Comparison of ENCODE assay signal across 1 cellular context in the genomic region with DNA sequence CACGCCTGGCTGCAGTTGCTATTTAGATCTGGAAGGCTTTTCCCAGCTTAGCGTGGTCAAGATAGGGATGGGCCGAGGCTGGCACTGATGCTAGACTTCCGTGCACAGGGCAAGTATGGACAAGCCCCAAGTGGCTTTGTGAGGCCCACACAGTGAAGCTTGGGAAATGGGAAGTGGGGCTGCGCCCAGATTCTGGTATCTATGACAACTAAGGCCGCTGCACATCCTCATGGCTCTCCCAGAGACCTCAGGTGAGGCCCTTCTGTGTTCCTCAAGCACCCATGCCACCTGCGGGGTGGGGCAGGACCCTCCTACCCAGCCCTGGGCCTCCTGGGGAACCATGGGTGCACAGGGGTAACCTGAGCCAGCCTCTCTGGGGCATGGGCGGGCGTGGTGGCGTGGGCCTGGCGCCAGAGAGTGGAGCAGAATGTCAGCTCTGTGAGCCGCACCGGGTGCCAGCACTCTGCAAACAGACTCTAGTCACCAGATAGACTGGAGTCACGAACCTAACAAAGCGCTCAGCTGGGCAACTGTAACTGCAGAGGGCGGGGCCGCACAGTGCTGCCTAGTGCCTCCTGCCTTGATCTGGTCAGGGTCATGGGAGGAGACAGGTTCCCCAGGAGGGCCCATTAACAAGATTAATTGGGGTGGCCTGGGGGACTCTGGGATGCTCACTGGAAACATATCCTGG.
TF ChIP-seq lines count a peak whose summit lies in the region.

No MANE protein-coding gene starts in this region.

TF ChIP-seq in HEK293, 187 proteins besides CTCF, POLR2A, EP300 and RAD21 (continued from another document and continues in another):
- no peak for TF ChIP-seq ZNF571 (tag by site-specific recombination; IDR thresholded peaks at IDR 0.05)
- no peak for TF ChIP-seq ZBTB21 (tag by site-specific recombination; IDR thresholded peaks at IDR 0.05)
- TF ChIP-seq, protein P1, sequence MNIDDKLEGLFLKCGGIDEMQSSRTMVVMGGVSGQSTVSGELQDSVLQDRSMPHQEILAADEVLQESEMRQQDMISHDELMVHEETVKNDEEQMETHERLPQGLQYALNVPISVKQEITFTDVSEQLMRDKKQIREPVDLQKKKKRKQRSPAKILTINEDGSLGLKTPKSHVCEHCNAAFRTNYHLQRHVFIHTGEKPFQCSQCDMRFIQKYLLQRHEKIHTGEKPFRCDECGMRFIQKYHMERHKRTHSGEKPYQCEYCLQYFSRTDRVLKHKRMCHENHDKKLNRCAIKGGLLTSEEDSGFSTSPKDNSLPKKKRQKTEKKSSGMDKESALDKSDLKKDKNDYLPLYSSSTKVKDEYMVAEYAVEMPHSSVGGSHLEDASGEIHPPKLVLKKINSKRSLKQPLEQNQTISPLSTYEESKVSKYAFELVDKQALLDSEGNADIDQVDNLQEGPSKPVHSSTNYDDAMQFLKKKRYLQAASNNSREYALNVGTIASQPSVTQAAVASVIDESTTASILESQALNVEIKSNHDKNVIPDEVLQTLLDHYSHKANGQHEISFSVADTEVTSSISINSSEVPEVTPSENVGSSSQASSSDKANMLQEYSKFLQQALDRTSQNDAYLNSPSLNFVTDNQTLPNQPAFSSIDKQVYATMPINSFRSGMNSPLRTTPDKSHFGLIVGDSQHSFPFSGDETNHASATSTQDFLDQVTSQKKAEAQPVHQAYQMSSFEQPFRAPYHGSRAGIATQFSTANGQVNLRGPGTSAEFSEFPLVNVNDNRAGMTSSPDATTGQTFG (tag by site-specific recombination; IDR thresholded peaks at IDR 0.05; ENCODE audit: borderline replicate concordance): no peak
- peak; percentile 81 for TF ChIP-seq ZNF600 (tag by site-specific recombination; IDR thresholded peaks at IDR 0.05)
- TF ChIP-seq ZNF292 (tag by site-specific recombination; IDR thresholded peaks at IDR 0.05; ENCODE audit: borderline replicate concordance, low read depth): no peak
- TF ChIP-seq ZNF114 (tag by site-specific recombination; IDR thresholded peaks at IDR 0.05): no peak
- no peak for TF ChIP-seq ZFP3 (tag by site-specific recombination; IDR thresholded peaks at IDR 0.05; ENCODE audit: low read depth)
- no peak for TF ChIP-seq ZNF544 (tag by site-specific recombination; IDR thresholded peaks at IDR 0.05)
- TF ChIP-seq ZNF132 (tag by site-specific recombination; IDR thresholded peaks at IDR 0.05; ENCODE audit: borderline replicate concordance): no peak
- TF ChIP-seq YY2 (tag by site-specific recombination; IDR thresholded peaks at IDR 0.05): no peak
- no peak for TF ChIP-seq ZNF521 (tag by site-specific recombination; IDR thresholded peaks at IDR 0.05)
- TF ChIP-seq ZNF777 (tag by site-specific recombination; IDR thresholded peaks at IDR 0.05; ENCODE audit: borderline replicate concordance): no peak
- no peak for TF ChIP-seq OVOL3 (tag by site-specific recombination; IDR thresholded peaks at IDR 0.05)
- TF ChIP-seq, protein P2, sequence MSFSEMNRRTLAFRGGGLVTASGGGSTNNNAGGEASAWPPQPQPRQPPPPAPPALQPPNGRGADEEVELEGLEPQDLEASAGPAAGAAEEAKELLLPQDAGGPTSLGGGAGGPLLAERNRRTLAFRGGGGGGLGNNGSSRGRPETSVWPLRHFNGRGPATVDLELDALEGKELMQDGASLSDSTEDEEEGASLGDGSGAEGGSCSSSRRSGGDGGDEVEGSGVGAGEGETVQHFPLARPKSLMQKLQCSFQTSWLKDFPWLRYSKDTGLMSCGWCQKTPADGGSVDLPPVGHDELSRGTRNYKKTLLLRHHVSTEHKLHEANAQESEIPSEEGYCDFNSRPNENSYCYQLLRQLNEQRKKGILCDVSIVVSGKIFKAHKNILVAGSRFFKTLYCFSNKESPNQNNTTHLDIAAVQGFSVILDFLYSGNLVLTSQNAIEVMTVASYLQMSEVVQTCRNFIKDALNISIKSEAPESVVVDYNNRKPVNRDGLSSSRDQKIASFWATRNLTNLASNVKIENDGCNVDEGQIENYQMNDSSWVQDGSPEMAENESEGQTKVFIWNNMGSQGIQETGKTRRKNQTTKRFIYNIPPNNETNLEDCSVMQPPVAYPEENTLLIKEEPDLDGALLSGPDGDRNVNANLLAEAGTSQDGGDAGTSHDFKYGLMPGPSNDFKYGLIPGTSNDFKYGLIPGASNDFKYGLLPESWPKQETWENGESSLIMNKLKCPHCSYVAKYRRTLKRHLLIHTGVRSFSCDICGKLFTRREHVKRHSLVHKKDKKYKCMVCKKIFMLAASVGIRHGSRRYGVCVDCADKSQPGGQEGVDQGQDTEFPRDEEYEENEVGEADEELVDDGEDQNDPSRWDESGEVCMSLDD (tag by site-specific recombination; IDR thresholded peaks at IDR 0.05): no peak
- TF ChIP-seq, protein P3, sequence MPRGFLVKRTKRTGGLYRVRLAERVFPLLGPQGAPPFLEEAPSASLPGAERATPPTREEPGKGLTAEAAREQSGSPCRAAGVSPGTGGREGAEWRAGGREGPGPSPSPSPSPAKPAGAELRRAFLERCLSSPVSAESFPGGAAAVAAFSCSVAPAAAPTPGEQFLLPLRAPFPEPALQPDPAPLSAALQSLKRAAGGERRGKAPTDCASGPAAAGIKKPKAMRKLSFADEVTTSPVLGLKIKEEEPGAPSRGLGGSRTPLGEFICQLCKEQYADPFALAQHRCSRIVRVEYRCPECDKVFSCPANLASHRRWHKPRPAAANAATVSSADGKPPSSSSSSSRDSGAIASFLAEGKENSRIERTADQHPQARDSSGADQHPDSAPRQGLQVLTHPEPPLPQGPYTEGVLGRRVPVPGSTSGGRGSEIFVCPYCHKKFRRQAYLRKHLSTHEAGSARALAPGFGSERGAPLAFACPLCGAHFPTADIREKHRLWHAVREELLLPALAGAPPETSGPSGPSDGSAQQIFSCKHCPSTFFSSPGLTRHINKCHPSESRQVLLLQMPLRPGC (tag by site-specific recombination; IDR thresholded peaks at IDR 0.05): no peak
- no peak for TF ChIP-seq WT1 (tag by site-specific recombination; IDR thresholded peaks at IDR 0.05)
- TF ChIP-seq ZNF19 (tag by site-specific recombination; IDR thresholded peaks at IDR 0.05; ENCODE audit: low read depth): no peak
- TF ChIP-seq GFI1B (tag by site-specific recombination; IDR thresholded peaks at IDR 0.05): no peak
- TF ChIP-seq ZNF354C (tag by site-specific recombination; IDR thresholded peaks at IDR 0.05; ENCODE audit: borderline replicate concordance, low read depth): no peak
- 0 out of 2 replicates have a peak, but pooled peaks have one; percentile 8 for TF ChIP-seq ZNF335 (tag by site-specific recombination; conservative IDR thresholded peaks at IDR 0.05)
- TF ChIP-seq ZNF157 (tag by site-specific recombination; IDR thresholded peaks at IDR 0.05): no peak
- no peak for TF ChIP-seq ZNF747 (tag by site-specific recombination; IDR thresholded peaks at IDR 0.05)
- TF ChIP-seq ZNF776 (tag by site-specific recombination; IDR thresholded peaks at IDR 0.05; ENCODE audit: borderline replicate concordance): no peak
- TF ChIP-seq, protein P4, sequence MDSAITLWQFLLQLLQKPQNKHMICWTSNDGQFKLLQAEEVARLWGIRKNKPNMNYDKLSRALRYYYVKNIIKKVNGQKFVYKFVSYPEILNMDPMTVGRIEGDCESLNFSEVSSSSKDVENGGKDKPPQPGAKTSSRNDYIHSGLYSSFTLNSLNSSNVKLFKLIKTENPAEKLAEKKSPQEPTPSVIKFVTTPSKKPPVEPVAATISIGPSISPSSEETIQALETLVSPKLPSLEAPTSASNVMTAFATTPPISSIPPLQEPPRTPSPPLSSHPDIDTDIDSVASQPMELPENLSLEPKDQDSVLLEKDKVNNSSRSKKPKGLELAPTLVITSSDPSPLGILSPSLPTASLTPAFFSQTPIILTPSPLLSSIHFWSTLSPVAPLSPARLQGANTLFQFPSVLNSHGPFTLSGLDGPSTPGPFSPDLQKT (IDR thresholded peaks at IDR 0.05; ENCODE audit: borderline replicate concordance, low read depth, low read length): no peak
- no peak for TF ChIP-seq ZXDB (tag by site-specific recombination; IDR thresholded peaks at IDR 0.05)
- no peak for TF ChIP-seq ZNF391 (tag by site-specific recombination; IDR thresholded peaks at IDR 0.05; ENCODE audit: borderline replicate concordance, low read depth)
- no peak for TF ChIP-seq SALL2 (tag by site-specific recombination; IDR thresholded peaks at IDR 0.05; ENCODE audit: borderline replicate concordance)
- TF ChIP-seq ZNF311 (tag by site-specific recombination; IDR thresholded peaks at IDR 0.05; ENCODE audit: borderline replicate concordance): no peak
- TF ChIP-seq, protein P5, sequence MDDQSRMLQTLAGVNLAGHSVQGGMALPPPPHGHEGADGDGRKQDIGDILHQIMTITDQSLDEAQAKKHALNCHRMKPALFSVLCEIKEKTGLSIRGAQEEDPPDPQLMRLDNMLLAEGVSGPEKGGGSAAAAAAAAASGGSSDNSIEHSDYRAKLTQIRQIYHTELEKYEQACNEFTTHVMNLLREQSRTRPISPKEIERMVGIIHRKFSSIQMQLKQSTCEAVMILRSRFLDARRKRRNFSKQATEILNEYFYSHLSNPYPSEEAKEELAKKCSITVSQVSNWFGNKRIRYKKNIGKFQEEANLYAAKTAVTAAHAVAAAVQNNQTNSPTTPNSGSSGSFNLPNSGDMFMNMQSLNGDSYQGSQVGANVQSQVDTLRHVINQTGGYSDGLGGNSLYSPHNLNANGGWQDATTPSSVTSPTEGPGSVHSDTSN (CRISPR knock-in tag; IDR thresholded peaks at IDR 0.05): no peak
- no peak for TF ChIP-seq ZNF155 (tag by site-specific recombination; IDR thresholded peaks at IDR 0.05)
- TF ChIP-seq ZNF768 (tag by site-specific recombination; IDR thresholded peaks at IDR 0.05): no peak
- TF ChIP-seq, protein P6, sequence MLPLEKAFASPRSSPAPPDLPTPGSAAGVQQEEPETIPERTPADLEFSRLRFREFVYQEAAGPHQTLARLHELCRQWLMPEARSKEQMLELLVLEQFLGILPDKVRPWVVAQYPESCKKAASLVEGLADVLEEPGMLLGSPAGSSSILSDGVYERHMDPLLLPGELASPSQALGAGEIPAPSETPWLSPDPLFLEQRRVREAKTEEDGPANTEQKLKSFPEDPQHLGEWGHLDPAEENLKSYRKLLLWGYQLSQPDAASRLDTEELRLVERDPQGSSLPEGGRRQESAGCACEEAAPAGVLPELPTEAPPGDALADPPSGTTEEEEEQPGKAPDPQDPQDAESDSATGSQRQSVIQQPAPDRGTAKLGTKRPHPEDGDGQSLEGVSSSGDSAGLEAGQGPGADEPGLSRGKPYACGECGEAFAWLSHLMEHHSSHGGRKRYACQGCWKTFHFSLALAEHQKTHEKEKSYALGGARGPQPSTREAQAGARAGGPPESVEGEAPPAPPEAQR (tag by site-specific recombination; IDR thresholded peaks at IDR 0.05): no peak
- peak; percentile 72 for TF ChIP-seq GLIS2 (tag by site-specific recombination; IDR thresholded peaks at IDR 0.05)
- no peak for TF ChIP-seq ZNF433 (tag by site-specific recombination; IDR thresholded peaks at IDR 0.05; ENCODE audit: low read depth)
- TF ChIP-seq ZNF830 (tag by site-specific recombination; IDR thresholded peaks at IDR 0.05; ENCODE audit: low read depth): no peak
- no peak for TF ChIP-seq ZNF529 (tag by site-specific recombination; IDR thresholded peaks at IDR 0.05; ENCODE audit: insufficient replicate concordance)
- TF ChIP-seq YY1 (tag by site-specific recombination; IDR thresholded peaks at IDR 0.05): 0 out of 2 replicates have a peak, but pooled peaks have one; percentile 18
- TF ChIP-seq KLF16 (tag by site-specific recombination; IDR thresholded peaks at IDR 0.05): peak; percentile 55; the same call in 1 of the 2 replicates
- no peak for TF ChIP-seq HOXD13 (CRISPR knock-in tag; IDR thresholded peaks at IDR 0.05; ENCODE audit: borderline replicate concordance)
- no peak for TF ChIP-seq HOXA7 (CRISPR knock-in tag; IDR thresholded peaks at IDR 0.05; ENCODE audit: borderline replicate concordance)
- no peak for TF ChIP-seq ZNF274 (IDR thresholded peaks at IDR 0.05; ENCODE audit: low read length)
- TF ChIP-seq ZNF274 (tag by site-specific recombination; IDR thresholded peaks at IDR 0.05; ENCODE audit: borderline replicate concordance): no peak
- TF ChIP-seq ZNF530 (tag by site-specific recombination; IDR thresholded peaks at IDR 0.05; ENCODE audit: low read depth): no peak
- TF ChIP-seq ZBTB17 (tag by site-specific recombination; IDR thresholded peaks at IDR 0.05): peak; percentile 84
- TF ChIP-seq, protein P7, sequence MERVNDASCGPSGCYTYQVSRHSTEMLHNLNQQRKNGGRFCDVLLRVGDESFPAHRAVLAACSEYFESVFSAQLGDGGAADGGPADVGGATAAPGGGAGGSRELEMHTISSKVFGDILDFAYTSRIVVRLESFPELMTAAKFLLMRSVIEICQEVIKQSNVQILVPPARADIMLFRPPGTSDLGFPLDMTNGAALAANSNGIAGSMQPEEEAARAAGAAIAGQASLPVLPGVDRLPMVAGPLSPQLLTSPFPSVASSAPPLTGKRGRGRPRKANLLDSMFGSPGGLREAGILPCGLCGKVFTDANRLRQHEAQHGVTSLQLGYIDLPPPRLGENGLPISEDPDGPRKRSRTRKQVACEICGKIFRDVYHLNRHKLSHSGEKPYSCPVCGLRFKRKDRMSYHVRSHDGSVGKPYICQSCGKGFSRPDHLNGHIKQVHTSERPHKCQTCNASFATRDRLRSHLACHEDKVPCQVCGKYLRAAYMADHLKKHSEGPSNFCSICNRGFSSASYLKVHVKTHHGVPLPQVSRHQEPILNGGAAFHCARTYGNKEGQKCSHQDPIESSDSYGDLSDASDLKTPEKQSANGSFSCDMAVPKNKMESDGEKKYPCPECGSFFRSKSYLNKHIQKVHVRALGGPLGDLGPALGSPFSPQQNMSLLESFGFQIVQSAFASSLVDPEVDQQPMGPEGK (tag by site-specific recombination; IDR thresholded peaks at IDR 0.05): peak; percentile 65
- no peak for TF ChIP-seq ZSCAN16 (tag by site-specific recombination; IDR thresholded peaks at IDR 0.05)
- TF ChIP-seq ZNF23 (tag by site-specific recombination; IDR thresholded peaks at IDR 0.05; ENCODE audit: borderline replicate concordance): no peak
- TF ChIP-seq ZFHX2 (tag by site-specific recombination; conservative IDR thresholded peaks at IDR 0.05): peak; percentile 90
- TF ChIP-seq, protein P8, sequence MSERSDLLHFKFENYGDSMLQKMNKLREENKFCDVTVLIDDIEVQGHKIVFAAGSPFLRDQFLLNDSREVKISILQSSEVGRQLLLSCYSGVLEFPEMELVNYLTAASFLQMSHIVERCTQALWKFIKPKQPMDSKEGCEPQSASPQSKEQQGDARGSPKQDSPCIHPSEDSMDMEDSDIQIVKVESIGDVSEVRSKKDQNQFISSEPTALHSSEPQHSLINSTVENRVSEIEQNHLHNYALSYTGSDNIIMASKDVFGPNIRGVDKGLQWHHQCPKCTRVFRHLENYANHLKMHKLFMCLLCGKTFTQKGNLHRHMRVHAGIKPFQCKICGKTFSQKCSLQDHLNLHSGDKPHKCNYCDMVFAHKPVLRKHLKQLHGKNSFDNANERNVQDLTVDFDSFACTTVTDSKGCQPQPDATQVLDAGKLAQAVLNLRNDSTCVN (tag by site-specific recombination; optimal IDR thresholded peaks at IDR 0.05): peak; percentile 8
- TF ChIP-seq ZNF555 (tag by site-specific recombination; conservative IDR thresholded peaks at IDR 0.05): no peak
- no peak for TF ChIP-seq SP3 (tag by site-specific recombination; IDR thresholded peaks at IDR 0.05)
- TF ChIP-seq ZNF596 (tag by site-specific recombination; IDR thresholded peaks at IDR 0.05): no peak
- TF ChIP-seq ZNF223 (tag by site-specific recombination; IDR thresholded peaks at IDR 0.05): no peak
- TF ChIP-seq ZNF785 (tag by site-specific recombination; IDR thresholded peaks at IDR 0.05): no peak
- TF ChIP-seq ZNF670 (tag by site-specific recombination; IDR thresholded peaks at IDR 0.05; ENCODE audit: low read depth): no peak
- TF ChIP-seq ZNF48 (tag by site-specific recombination; IDR thresholded peaks at IDR 0.05): no peak
